10 cellular contexts compared by ENCODE assay signal in the genomic region with DNA sequence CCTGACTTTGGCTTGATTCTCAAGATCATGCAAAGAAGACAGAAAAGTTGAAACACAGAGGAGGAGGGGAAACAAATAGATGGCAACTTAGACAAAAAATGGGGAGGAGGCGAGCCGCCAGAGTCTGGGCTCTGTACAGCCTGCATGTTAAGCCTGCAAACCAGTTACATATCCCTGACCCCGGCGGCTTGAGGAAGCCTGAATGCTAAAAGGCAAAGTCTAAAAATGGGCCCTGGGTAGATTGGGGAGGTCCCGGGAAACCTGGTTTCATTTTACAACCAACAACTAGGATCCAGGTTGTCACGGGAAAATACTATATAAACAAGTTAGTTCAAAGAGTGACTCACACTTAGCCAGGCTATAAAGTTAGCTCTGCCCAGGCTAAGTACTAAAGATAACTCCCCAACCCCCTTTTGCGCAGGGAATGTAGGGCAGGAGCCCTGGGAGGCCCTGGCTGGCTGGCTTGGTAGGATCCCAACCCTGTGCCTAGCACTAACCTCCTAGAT. TPM values are rescaled to one million over a fixed set of nuclear protein-coding genes. Genes with fewer than 3 reads are reported as not detected.
DNase-seq lines count a peak whose midpoint lies in the region; ATAC-seq and TF ChIP-seq lines count a peak whose summit lies in the region.
"Had no signal": no experiment of that assay in that cellular context is flagged by ENCODE, and none has a peak within 500 bp of the region (broad histone marks: within the 10 kb centered on the region; RNA-seq: fewer than 3 reads in every experiment).

No MANE protein-coding gene starts in this region.

- no peak for TF ChIP-seq CTCF in HFFc6 (IDR thresholded peaks at IDR 0.05)
- TF ChIP-seq CTCF in thyroid gland (IDR thresholded peaks at IDR 0.05), result no peak

- ATAC-seq in GM18502 (IDR thresholded peaks at IDR 0.05; ENCODE audit: poor library complexity, unreplicated experiment), result no peak
- ATAC-seq in GM21515 (IDR thresholded peaks at IDR 0.05; ENCODE audit: unreplicated experiment), result no peak

- peak overlapping the region; percentile 46 to 73 (median 71) for H3K27ac ChIP-seq in thyroid gland
- no peak overlapping the region for H3K27ac ChIP-seq in CD4-positive, alpha-beta memory T cell (ENCODE audit: low read depth, low read length)

- intact Hi-C loops in thyroid gland (cut with DNase I), result no loop called here
- intact Hi-C loops in CD4-positive, alpha-beta memory T cell (cut with micrococcal nuclease), result no loop called here

- no peaks in the 10 kb centered on the region for H3K27me3 ChIP-seq in thyroid gland
- H3K27me3 ChIP-seq in CD4-positive, alpha-beta memory T cell (ENCODE audit: insufficient read depth, low read length), result no peaks in the 10 kb centered on the region

- TF ChIP-seq POLR2A in thyroid gland (IDR thresholded peaks at IDR 0.05), result peak in 1 of 2 donors; percentile 52

- no peaks in the 10 kb centered on the region for H3K36me3 Mint-ChIP-seq in HFFc6 (ENCODE audit: low read depth)
- H3K36me3 Mint-ChIP-seq in CD4-positive, alpha-beta memory T cell, result no peaks in the 10 kb centered on the region

- DNase-seq in HFFc6, result peak; percentile 39
- DNase-seq in astrocyte of the hippocampus (ENCODE audit: low read depth, low spot score), result peak; percentile 61
- DNase-seq in kidney tubule cell (ENCODE audit: low spot score), result peak; percentile 31
- DNase-seq in thyroid gland, result peak; percentile 50 to 53
- DNase-seq in CD4-positive, alpha-beta memory T cell, result no peak
- DNase-seq in NCI-H1092 (lab: John Stamatoyannopoulos, UW), result no peak
- DNase-seq: amygdala, NCI-H1417 treated with DMSO at 0.1 percent for 48 hours had no signal

- H3K27ac Mint-ChIP-seq in HFFc6, result no peak overlapping the region
- H3K27ac Mint-ChIP-seq in CD4-positive, alpha-beta memory T cell, result peak overlapping the region in 1 of 7 donors; percentile 14

- WGBS in thyroid gland, 2 donors, result 62 to 69% methylated on average over 7 of the region's 7 CpGs

- H3K4me3 ChIP-seq in thyroid gland (replicated peaks in 1 of 3), result no peak overlapping the region
- H3K4me3 ChIP-seq in CD4-positive, alpha-beta memory T cell (ENCODE audit: low read length in 2 of 2), result no peak overlapping the region

- POLR2A ChIA-PET in CD4-positive, alpha-beta memory T cell (lab: Charles Lee; ENCODE audit: partially characterized antibody), result interaction anchor here (1.1 kb wide), 1 partner anchor 220 kb away, joined by 3 read pairs; no protein-coding TSS in a partner anchor

- H3K27me3 Mint-ChIP-seq in HFFc6 (ENCODE audit: insufficient read depth), result peaks cover 34% of the 10 kb centered on the region
- no peaks in the 10 kb centered on the region for H3K27me3 Mint-ChIP-seq in CD4-positive, alpha-beta memory T cell

- peaks cover 30 to 35% of the 10 kb centered on the region in 2 donors for H3K4me1 ChIP-seq in thyroid gland
- H3K4me1 ChIP-seq in CD4-positive, alpha-beta memory T cell (ENCODE audit: insufficient read depth, low read length), result peaks cover 21% of the 10 kb centered on the region

- H3K9me3 Mint-ChIP-seq in HFFc6, result no peaks in the 10 kb centered on the region
- H3K9me3 Mint-ChIP-seq in CD4-positive, alpha-beta memory T cell, result peaks cover 0 to 3% (median 0%) of the 10 kb centered on the region in 8 donors

- peaks cover 14% of the 10 kb centered on the region for H3K4me1 Mint-ChIP-seq in HFFc6 (ENCODE audit: low read depth)
- H3K4me1 Mint-ChIP-seq in CD4-positive, alpha-beta memory T cell, result peaks cover 12 to 33% (median 24%) of the 10 kb centered on the region in 4 donors

- H3K36me3 ChIP-seq in thyroid gland, result no peaks in the 10 kb centered on the region
- H3K36me3 ChIP-seq in CD4-positive, alpha-beta memory T cell (ENCODE audit: insufficient read depth, low read length), result no peaks in the 10 kb centered on the region

- H3K4me3 Mint-ChIP-seq in HFFc6, result no peak overlapping the region
- H3K4me3 Mint-ChIP-seq in CD4-positive, alpha-beta memory T cell, result no peak overlapping the region

- CTCF ChIA-PET in CD4-positive, alpha-beta memory T cell (lab: Charles Lee; ENCODE audit: partially characterized antibody), result interaction anchor here (1.0 to 5.3 kb wide), 2 partner anchors 142 to 221 kb away, joined by 4 to 39 read pairs; no protein-coding TSS in a partner anchor

- no peaks in the 10 kb centered on the region for H3K9me3 ChIP-seq in thyroid gland
- H3K9me3 ChIP-seq in CD4-positive, alpha-beta memory T cell (ENCODE audit: control insufficient read depth in 1 of 2, low read length in 2 of 2), result no peaks in the 10 kb centered on the region

RNA-seq across cellular contexts. Expression of a gene that starts 18.8 kb away (rescaled TPM):
- total RNA-seq in HFFc6 (2021; fragmentation: NEBNext Ultra II Directional; extraction: Animal tissue kit (Norgen Biotek cat#: 25700)), result not detected
- 100 to 1,000 TPM; 157 to 385 (median 177) TPM for total RNA-seq in thyroid gland
- 1 to 10 TPM; 5.6 to 8.2 TPM for total RNA-seq in CD4-positive, alpha-beta memory T cell
- polyA plus RNA-seq in CD4-positive, alpha-beta memory T cell, result 10 to 100 TPM in 1 of 2 donors, 1 to 10 TPM in 1; 9.0 to 28.4 TPM

Comparison
In these comparisons a context has a peak if more than half of its experiments do, and no peak if none do; other contexts are left out.
1. DNase-seq: peak in HFFc6 (single experiment), astrocyte of the hippocampus (single experiment), kidney tubule cell (single experiment) and thyroid gland (2 of 2); none in CD4-positive, alpha-beta memory T cell (0 of 5) and NCI-H1092 (single experiment).
2. RNA of a gene that starts 18.8 kb away (total RNA-seq): 157 to 385 TPM in thyroid gland; 5.6 to 8.2 TPM in CD4-positive, alpha-beta memory T cell and not detected in HFFc6; every median in the first group is over 10 times any median in the second.